Comparison of ENCODE assay signal across 9 cellular contexts in genomic region chr15:26864664-26865191, GRCh38. TPM values are rescaled to one million over a fixed set of nuclear protein-coding genes. Genes with fewer than 3 reads are reported as not detected.
DNase-seq lines count a peak whose midpoint lies in the region; ATAC-seq and TF ChIP-seq lines count a peak whose summit lies in the region.
"Had no signal": no experiment of that assay in that cellular context is flagged by ENCODE, and none has a peak within 500 bp of the region (broad histone marks: within the 10 kb centered on the region; RNA-seq: fewer than 3 reads in every experiment).

No MANE protein-coding gene starts in this region.

- intact Hi-C loops in natural killer cell (cut with micrococcal nuclease), result no loop called here

- H2BK5ac ChIP-seq in neuronal stem cell (ENCODE audit: low read length), result no peak overlapping the region

- ATAC-seq in esophagus mucosa (peak; percentile 52), HG03045 (IDR thresholded peaks at IDR 0.05; ENCODE audit: unreplicated experiment) (no peak), natural killer cell (no peak), GM18858 (IDR thresholded peaks at IDR 0.05; ENCODE audit: unreplicated experiment) (no peak)

- no peaks in the 10 kb centered on the region for H3K9me3 ChIP-seq in AG04450 (ENCODE audit: control insufficient read depth, insufficient read depth, low read length)
- peaks cover 0 to 3% of the 10 kb centered on the region in 2 donors for H3K9me3 ChIP-seq in neuronal stem cell (replicated peaks in 1 of 2; ENCODE audit: control insufficient read depth in 2 of 2, insufficient read depth in 1 of 2, low read depth in 1 of 2, low read length in 2 of 2)

- H3K27ac ChIP-seq in AG04450 (ENCODE audit: low read depth, low read length), result no peak overlapping the region
- no peak overlapping the region for H3K27ac ChIP-seq in neuronal stem cell (replicated peaks; ENCODE audit: low read length)

- WGBS in neuronal stem cell (ENCODE audit: extremely low coverage in 2 of 2, insufficient read length in 2 of 2, insufficient replicate concordance in 1 of 2), 2 donors, result no CpG with 5 or more reads among the region's 8 CpGs

- H3K4me3 Mint-ChIP-seq in natural killer cell, result no peak overlapping the region
- H3K4me3 Mint-ChIP-seq: activated naive CD8-positive, alpha-beta T cell had no signal

- H2BK120ac ChIP-seq in neuronal stem cell (ENCODE audit: low read depth, low read length), result no peak overlapping the region

- H3K18ac ChIP-seq in neuronal stem cell (ENCODE audit: low read length), result no peak overlapping the region

- H3K4me2 ChIP-seq in neuronal stem cell (ENCODE audit: insufficient read depth, low read length, poor library complexity, severe bottlenecking), result no peak overlapping the region

- no peak overlapping the region for H3K23ac ChIP-seq in neuronal stem cell (ENCODE audit: low read depth, low read length, poor library complexity)

- no peak overlapping the region for H3K14ac ChIP-seq in neuronal stem cell (ENCODE audit: low read length)

- no peak overlapping the region for H3K4me3 ChIP-seq in AG04450 (ENCODE audit: low read depth, low read length)
- no peak overlapping the region for H3K4me3 ChIP-seq in neuronal stem cell (ENCODE audit: low read length in 2 of 2)

- peak; percentile 63 for TF ChIP-seq CTCF in AG04450 (IDR thresholded peaks at IDR 0.05; ENCODE audit: low read depth, low read length)
- TF ChIP-seq CTCF in natural killer cell (IDR thresholded peaks at IDR 0.05), result no peak

- H4K8ac ChIP-seq in neuronal stem cell (ENCODE audit: low read depth, low read length), result no peak overlapping the region

- no peak overlapping the region for H3K4ac ChIP-seq in neuronal stem cell (ENCODE audit: low read length)

- H4K91ac ChIP-seq in neuronal stem cell (ENCODE audit: low read depth, low read length, poor library complexity), result no peak overlapping the region

- no peak overlapping the region for H2AFZ ChIP-seq in neuronal stem cell (ENCODE audit: low read length)

- DNase-seq in AG04450 (ENCODE audit: low read depth, low spot score), result no peak
- peak; percentile 8 for DNase-seq in HCEC 1CT
- DNase-seq in NCI-H82 treated with DMSO at 0.1 percent for 48 hours (lab: John Stamatoyannopoulos, UW; ENCODE audit: unreplicated experiment), result peak; percentile 16
- DNase-seq in neuronal stem cell (ENCODE audit: low spot score), result peak; percentile 65
- DNase-seq in natural killer cell, result no peak

- H3K27me3 Mint-ChIP-seq in natural killer cell (ENCODE audit: low read depth in 2 of 2), result peaks cover 19 to 22% of the 10 kb centered on the region in 2 donors

- no peaks in the 10 kb centered on the region for H3K79me1 ChIP-seq in neuronal stem cell (ENCODE audit: low read depth, low read length)

- H2AK5ac ChIP-seq in neuronal stem cell (ENCODE audit: low read depth, low read length), result no peak overlapping the region

- no peak overlapping the region for H3K9ac ChIP-seq in neuronal stem cell (ENCODE audit: low read depth, low read length, poor library complexity)

- peaks cover 0 to 9% of the 10 kb centered on the region in 2 donors for H3K4me1 ChIP-seq in neuronal stem cell (ENCODE audit: control insufficient read depth in 2 of 2, insufficient read depth in 1 of 2, low read depth in 1 of 2, low read length in 2 of 2)

- H3K27me3 ChIP-seq in AG04450 (ENCODE audit: control insufficient read depth, insufficient read depth, low read length) (peaks cover 13% of the 10 kb centered on the region), neuronal stem cell (ENCODE audit: control insufficient read depth in 3 of 3, insufficient read depth in 3 of 3, low read depth in 1 of 3, low read length in 3 of 3) (peaks cover 6 to 47% (median 30%) of the 10 kb centered on the region in 3 experiments)

- H2BK12ac ChIP-seq in neuronal stem cell (ENCODE audit: low read length), result no peak overlapping the region

- H3K36me3 ChIP-seq in neuronal stem cell (replicated peaks in 1 of 2; ENCODE audit: control insufficient read depth in 2 of 2, insufficient read depth in 2 of 2, low read length in 2 of 2), result no peaks in the 10 kb centered on the region

- CTCF ChIA-PET in AG04450 (lab: Charles Lee), result interaction anchor here (0.6 to 2.6 kb wide), 7 partner anchors 25 to 1359 kb away, joined by 3 to 28 read pairs (median 5); no protein-coding TSS in a partner anchor

- no peaks in the 10 kb centered on the region for H3K36me3 Mint-ChIP-seq in natural killer cell
- H3K36me3 Mint-ChIP-seq: activated naive CD8-positive, alpha-beta T cell had no signal

- POLR2A ChIA-PET in AG04450 (lab: Yijun Ruan, JAX), result no interaction called here

- H3K4me1 Mint-ChIP-seq in natural killer cell, result no peaks in the 10 kb centered on the region

- no peak overlapping the region for H3K27ac Mint-ChIP-seq in natural killer cell
- H3K27ac Mint-ChIP-seq: activated naive CD8-positive, alpha-beta T cell had no signal

- H2BK15ac ChIP-seq in neuronal stem cell (ENCODE audit: low read length), result no peak overlapping the region

- peaks cover 0 to 5% of the 10 kb centered on the region in 2 donors for H3K9me3 Mint-ChIP-seq in natural killer cell

RNA-seq across cellular contexts. Expression of gene GABRA5, which starts 2.1 kb away (rescaled TPM):
- 3.5 and 3.6 TPM in 2 replicates for polyA plus RNA-seq in AG04450 (2011; rRNA removed)
- 7.0 and 7.8 TPM in 2 replicates for polyA minus RNA-seq in AG04450 (2011; rRNA and poly(A)+ RNA removed)
- total RNA-seq in esophagus mucosa (0.24 TPM), natural killer cell (not detected)
- polyA plus RNA-seq in neuronal stem cell (2013, experiment 1 of 2), result 9.9 TPM
- polyA plus RNA-seq in neuronal stem cell (2013, experiment 2 of 2), result 9.7 TPM

Comparison
In these comparisons a context has a peak if more than half of its experiments do, and no peak if none do; other contexts are left out.
1. DNase-seq: peak in HCEC 1CT (single experiment), NCI-H82 treated with DMSO at 0.1 percent for 48 hours (single experiment) and neuronal stem cell (single experiment); none in AG04450 (single experiment) and natural killer cell (single experiment).